18 cellular contexts compared by ENCODE assay signal in genomic region chr3:188394588-188394987, GRCh38.
"Had no signal": no experiment of that assay in that cellular context is flagged by ENCODE, and none has a peak within 500 bp of the region (broad histone marks: within the 10 kb centered on the region; RNA-seq: fewer than 3 reads in every experiment).

No MANE protein-coding gene starts in this region.

- H3K9me3 ChIP-seq: ascending aorta, breast epithelium, transverse colon, uterus had no signal

- H3K27me3 ChIP-seq: ascending aorta, breast epithelium, transverse colon, uterus had no signal

- ATAC-seq: activated CD8-positive, alpha-beta T cell treated with anti-CD3 and anti-CD28 coated beads for 36 hours; activated naive CD8-positive, alpha-beta T cell treated with anti-CD3 and anti-CD28 coated beads, Interleukin-2, amount 50 U/mL, for 24 hours; esophagus mucosa; stimulated activated naive CD8-positive, alpha-beta T cell treated with anti-CD3 and anti-CD28 coated beads, Interleukin-15, Interleukin-2, amounts not matched to agents 100 U/mL and 50 U/mL, for 24 hours had no signal

- H3K4me3 ChIP-seq: ascending aorta, breast epithelium, transverse colon, uterus had no signal

- H3K27ac ChIP-seq: ascending aorta, breast epithelium, transverse colon, uterus had no signal

- H3K36me3 ChIP-seq: breast epithelium, transverse colon, uterus had no signal

- FAIRE-seq: islet of Langerhans had no signal

- DNase-seq: activated CD4-positive, alpha-beta T cell treated with anti-CD3 and anti-CD28 coated beads, Interleukin-2, amount 10 ng/mL, durations not matched to agents 24 days and 14 days; activated CD8-positive, alpha-beta T cell treated with anti-CD3 and anti-CD28 coated beads for 36 hours; activated naive CD4-positive, alpha-beta T cell treated with anti-CD3 and anti-CD28 coated beads for 36 hours; activated naive CD8-positive, alpha-beta T cell treated with anti-CD3 and anti-CD28 coated beads, Interleukin-2, amount 50 U/mL, for 24 hours; activated T-cell treated with anti-CD3 and anti-CD28 coated beads, Interleukin-2, amount 50 U/mL, for 24 hours; effector CD8-positive, alpha-beta T cell; midbrain; occipital lobe; stimulated activated CD4-positive, alpha-beta T cell treated with anti-CD3 and anti-CD28 coated beads, Interleukin-2, amount 100 ng/mL, for 24 hours; stimulated activated naive CD8-positive, alpha-beta T cell treated with anti-CD3 and anti-CD28 coated beads, Interleukin-15, Interleukin-2, amounts not matched to agents 100 U/mL and 50 U/mL, for 24 hours; T-helper 1 cell; T-helper 9 cell; transverse colon; uterus had no signal
